11 cellular contexts compared by ENCODE assay signal in the genomic region with DNA sequence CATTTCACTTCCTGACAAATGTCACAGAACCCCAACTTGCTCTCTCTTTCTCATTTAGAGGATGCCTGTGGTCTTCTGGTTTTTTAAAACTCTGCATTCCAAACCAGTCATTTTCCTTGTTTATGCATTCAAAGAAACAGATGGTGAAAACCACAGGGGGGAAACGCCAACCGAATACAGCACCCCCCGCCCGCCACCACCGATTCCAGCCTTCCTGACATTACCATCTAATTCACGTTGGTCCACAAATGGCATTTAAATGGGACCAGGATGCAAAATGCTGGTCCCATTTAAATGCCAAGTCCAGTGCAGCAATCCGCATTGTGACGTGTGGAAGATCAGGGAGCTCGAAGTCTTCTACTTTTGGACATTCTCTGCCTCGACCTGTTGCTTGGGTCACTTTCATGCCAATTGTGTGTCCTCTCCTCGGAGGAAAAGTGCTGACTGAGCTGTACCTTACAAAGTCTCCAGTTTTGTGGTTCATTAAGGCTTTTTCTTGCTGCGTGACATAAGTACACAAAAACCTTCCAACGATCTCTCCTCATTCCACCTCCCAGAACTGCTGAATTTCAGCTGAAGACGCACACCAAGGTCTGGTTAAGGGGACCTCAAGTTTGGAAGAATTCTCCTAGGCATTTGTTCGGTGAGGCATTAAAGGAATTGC. TPM values are rescaled to one million over a fixed set of nuclear protein-coding genes. Genes with fewer than 3 reads are reported as not detected.
A peak's percentile ranks its signal among the peaks of the same experiment; 100 is the strongest.
DNase-seq lines count a peak whose midpoint lies in the region; ATAC-seq, FAIRE-seq and TF ChIP-seq lines count a peak whose summit lies in the region.
"Had no signal": no experiment of that assay in that cellular context is flagged by ENCODE, and none has a peak within 500 bp of the region (broad histone marks: within the 10 kb centered on the region; RNA-seq: fewer than 3 reads in every experiment).

No MANE protein-coding gene starts in this region.

- H3K4me1 Mint-ChIP-seq in neural progenitor cell = peaks cover 60% of the 10 kb centered on the region
- H3K4me1 Mint-ChIP-seq in stimulated activated naive B cell treated with anti-CD40 and anti-IgM and Interleukin-4, amounts not matched to agents 10 μg/mL and 1 μg/mL and 100 μg/mL, for 72 hours = peaks cover 30 to 45% of the 10 kb centered on the region in 2 donors

- no peak overlapping the region for H3K23ac ChIP-seq in H1 (ENCODE audit: insufficient read length)

- peaks cover 5% of the 10 kb centered on the region for H3K27me3 Mint-ChIP-seq in neural progenitor cell (ENCODE audit: insufficient read depth, low read depth)
- no peaks in the 10 kb centered on the region for H3K27me3 Mint-ChIP-seq in stimulated activated naive B cell treated with anti-CD40 and anti-IgM and Interleukin-4, amounts not matched to agents 10 μg/mL and 1 μg/mL and 100 μg/mL, for 72 hours

- H2BK15ac ChIP-seq in H1 (ENCODE audit: low read length) = no peak overlapping the region

- H3K14ac ChIP-seq in H1 (ENCODE audit: insufficient read length) = no peak overlapping the region

- no peak for ATAC-seq in GM18867 (IDR thresholded peaks at IDR 0.05; ENCODE audit: unreplicated experiment)
- no peak for ATAC-seq in stimulated activated naive B cell treated with anti-CD40 and anti-IgM and Interleukin-4, amounts not matched to agents 10 μg/mL and 1 μg/mL and 100 μg/mL, for 72 hours (replicated peaks)
- ATAC-seq: stimulated activated naive CD8-positive, alpha-beta T cell treated with anti-CD3 and anti-CD28 coated beads, Interleukin-15, Interleukin-2, amounts not matched to agents 100 U/mL and 50 U/mL, for 24 hours had no signal

- no peak overlapping the region for H4K91ac ChIP-seq in H1 (replicated peaks; ENCODE audit: insufficient read length, low read length)

- H2AFZ ChIP-seq in H1 (ENCODE audit: low read length) = no peak overlapping the region
- no peak overlapping the region for H2AFZ ChIP-seq in neural progenitor cell (replicated peaks)

- peak overlapping the region; percentile 90 for H3K27ac Mint-ChIP-seq in neural progenitor cell
- no peak overlapping the region for H3K27ac Mint-ChIP-seq in stimulated activated naive B cell treated with anti-CD40 and anti-IgM and Interleukin-4, amounts not matched to agents 10 μg/mL and 1 μg/mL and 100 μg/mL, for 72 hours

- no peak overlapping the region for H3K27ac ChIP-seq in H1 (ENCODE audit: low read depth, low read length)
- peak overlapping the region; percentile 84 for H3K27ac ChIP-seq in neural progenitor cell

- peaks cover 5% of the 10 kb centered on the region for H3K9me3 Mint-ChIP-seq in neural progenitor cell
- no peaks in the 10 kb centered on the region for H3K9me3 Mint-ChIP-seq in stimulated activated naive B cell treated with anti-CD40 and anti-IgM and Interleukin-4, amounts not matched to agents 10 μg/mL and 1 μg/mL and 100 μg/mL, for 72 hours

- CTCF ChIA-PET in H1 (lab: Charles Lee; ENCODE audit: partially characterized antibody) = interaction anchor here (1.1 kb wide), 1 partner anchor 24 kb away, joined by 3 read pairs; no protein-coding TSS in a partner anchor

- no peak overlapping the region for H3K4ac ChIP-seq in H1 (replicated peaks; ENCODE audit: insufficient read length, low read depth, low read length)

- no peaks in the 10 kb centered on the region for H3K23me2 ChIP-seq in H1 (ENCODE audit: low read depth, low read length)

- H3K36me3 ChIP-seq in H1 (ENCODE audit: control insufficient read depth in 2 of 4, insufficient read depth in 4 of 4, low read length in 3 of 4) (0 out of 8 replicates have a peak, but pooled peaks cover 0 to 2% (median 0%) of the 10 kb centered on the region in 4 experiments), neural progenitor cell (no peaks in the 10 kb centered on the region)

- DNase-seq in AG20443 (ENCODE audit: low spot score) (peak; percentile 84), HTR-8/SVneo (ENCODE audit: insufficient read length, low spot score) (peak; percentile 58), H1 (ENCODE audit: low read depth in 1 of 2, low spot score in 2 of 2) (no peak), neural progenitor cell (ENCODE audit: low spot score) (peak; percentile 31), OCI-M1 (lab: John Stamatoyannopoulos, UW) (no peak)
- no peak for DNase-seq in stimulated activated CD4-positive, alpha-beta T cell treated with anti-CD3 and anti-CD28 coated beads, Interleukin-4, amount 100 ng/mL, for 1 hour
- DNase-seq in stimulated activated naive B cell treated with anti-CD40 and anti-IgM and Interleukin-4, amounts not matched to agents 10 μg/mL and 1 μg/mL and 100 μg/mL, for 72 hours = no peak
- DNase-seq: stimulated activated naive CD8-positive, alpha-beta T cell treated with anti-CD3 and anti-CD28 coated beads, Interleukin-15, Interleukin-2, amounts not matched to agents 100 U/mL and 50 U/mL, for 24 hours had no signal

- H3K4me1 ChIP-seq in H1 (replicated peaks in 1 of 4; ENCODE audit: control insufficient read depth in 3 of 4, insufficient read depth in 4 of 4, low read length in 3 of 4) (peaks cover 9 to 27% (median 26%) of the 10 kb centered on the region in 4 experiments), neural progenitor cell (peaks cover 48% of the 10 kb centered on the region)

- no peaks in the 10 kb centered on the region for H3K79me2 ChIP-seq in H1 (ENCODE audit: control insufficient read depth in 1 of 2, insufficient read depth in 2 of 2, low read length in 2 of 2)
- H3K79me2 ChIP-seq in neural progenitor cell (ENCODE audit: low read depth) = no peaks in the 10 kb centered on the region

- peak overlapping the region; percentile 90 for H2BK5ac ChIP-seq in H1 (ENCODE audit: low read depth, low read length)

- H3K36me3 Mint-ChIP-seq in neural progenitor cell = peaks cover 67% of the 10 kb centered on the region
- H3K36me3 Mint-ChIP-seq in stimulated activated naive B cell treated with anti-CD40 and anti-IgM and Interleukin-4, amounts not matched to agents 10 μg/mL and 1 μg/mL and 100 μg/mL, for 72 hours = peaks cover 34 to 63% of the 10 kb centered on the region in 2 donors

- TF ChIP-seq RAD21 in H1 (IDR thresholded peaks at IDR 0.05 in 1 of 2, conservative IDR thresholded peaks at IDR 0.05 in 1 of 2; ENCODE audit: low read depth in 2 of 2, low read length in 2 of 2) = no peak

- peak overlapping the region; percentile 10 for H2BK120ac ChIP-seq in H1 (replicated peaks; ENCODE audit: low read depth, low read length)

- FAIRE-seq in HTR-8/SVneo (lab: Jason Lieb, UNC) (no peak), H1 (lab: Jason Lieb, UNC) (no peak)
- FAIRE-seq: colon, GM12891 had no signal

- no peak overlapping the region for H4K5ac ChIP-seq in H1 (ENCODE audit: insufficient read length, low read depth, low read length)

- POLR2A ChIA-PET in H1 (lab: Charles Lee; ENCODE audit: partially characterized antibody) = interaction anchor here (1.4 kb wide), 1 partner anchor 13 kb away, joined by 4 read pairs; no protein-coding TSS in a partner anchor

- H3K56ac ChIP-seq in H1 (replicated peaks; ENCODE audit: insufficient read length, low read depth, low read length) = no peak overlapping the region

- H3K18ac ChIP-seq in H1 (ENCODE audit: extremely low read depth, low read length) = 0 out of 2 replicates have a peak overlapping the region, but pooled peaks have one; percentile 4

- WGBS in H1 (ENCODE audit: extremely low coverage in 1 of 2, insufficient coverage in 1 of 2, insufficient read length in 1 of 2, insufficient replicate concordance in 2 of 2, low coverage in 1 of 2, low lambda C conversion rate in 2 of 2, missing lambda C conversion rate in 1 of 2), 2 experiments = 33% methylated on average over 15 of the region's 15 CpGs; no CpG with 5 or more reads in 1 of the 2 experiments

- H2BK12ac ChIP-seq in H1 (ENCODE audit: low read depth, low read length) = peak overlapping the region; percentile 40

- no peaks in the 10 kb centered on the region; a peak in 1 of 7 replicates for H3K27me3 ChIP-seq in H1 (replicated peaks in 1 of 4; ENCODE audit: control insufficient read depth in 3 of 4, extremely low read depth in 1 of 4, insufficient read depth in 3 of 4, low read length in 3 of 4)
- H3K27me3 ChIP-seq in neural progenitor cell = no peaks in the 10 kb centered on the region

- TF ChIP-seq POLR2A in H1 (IDR thresholded peaks at IDR 0.05; ENCODE audit: control extremely low read depth in 1 of 2, low read depth in 2 of 2, low read length in 2 of 2) = no peak

- H3K4me2 ChIP-seq in H1 (ENCODE audit: insufficient read depth in 1 of 2, low read depth in 2 of 2, low read length in 2 of 2) = peak overlapping the region; percentile 46 to 67
- peak overlapping the region; percentile 43 for H3K4me2 ChIP-seq in neural progenitor cell

- TF ChIP-seq EP300 in H1 (IDR thresholded peaks at IDR 0.05; ENCODE audit: borderline replicate concordance in 1 of 2, low read depth in 2 of 2, low read length in 2 of 2) = no peak

- peaks cover 47% of the 10 kb centered on the region for H3F3A ChIP-seq in neural progenitor cell (ENCODE audit: low read depth)

- H3K9me3 ChIP-seq in H1 (ENCODE audit: insufficient read depth in 2 of 2, low read depth in 1 of 2, low read length in 1 of 2) = no peaks in the 10 kb centered on the region
- no peaks in the 10 kb centered on the region for H3K9me3 ChIP-seq in neural progenitor cell (ENCODE audit: low read depth)

- H3K4me3 ChIP-seq in H1 (ENCODE audit: extremely low read depth in 1 of 4, insufficient read depth in 2 of 4, low read depth in 3 of 4, low read length in 4 of 4) = peak overlapping the region in 2 of 4 experiments; percentile 17 to 20; a peak in 2 of 8 replicates
- peak overlapping the region; percentile 0 for H3K4me3 ChIP-seq in neural progenitor cell

- H4K20me1 ChIP-seq in H1 (replicated peaks in 1 of 2; ENCODE audit: control insufficient read depth in 1 of 2, insufficient read depth in 2 of 2, low read length in 2 of 2) (no peaks in the 10 kb centered on the region), neural progenitor cell (ENCODE audit: low read depth) (no peaks in the 10 kb centered on the region)

- H4K8ac ChIP-seq in H1 (ENCODE audit: extremely low read depth, insufficient read depth, low read length) = no peak overlapping the region

- H3K79me1 ChIP-seq in H1 (ENCODE audit: low read depth, low read length) = no peaks in the 10 kb centered on the region

- peak overlapping the region in 1 of 4 experiments; percentile 24; a peak in 1 of 7 replicates for H3K9ac ChIP-seq in H1 (replicated peaks in 1 of 4; ENCODE audit: extremely low read depth in 1 of 4, low read depth in 3 of 4, low read length in 3 of 4)
- H3K9ac ChIP-seq in neural progenitor cell = no peak overlapping the region

- TF ChIP-seq CTCF in H1 (IDR thresholded peaks at IDR 0.05; ENCODE audit: control extremely low read depth in 1 of 3, insufficient read depth in 1 of 3, low read depth in 1 of 3, low read length in 3 of 3) (no peak), neural progenitor cell (IDR thresholded peaks at IDR 0.05) (no peak)

- H2BK20ac ChIP-seq in H1 (ENCODE audit: low read length) = peak overlapping the region; percentile 10; the same call in 1 of the 2 replicates

- peak overlapping the region; percentile 68; the same call in 1 of the 2 replicates for H2AK5ac ChIP-seq in H1 (ENCODE audit: low read depth, low read length)

- peak overlapping the region; percentile 76 for H3K4me3 Mint-ChIP-seq in neural progenitor cell
- H3K4me3 Mint-ChIP-seq in stimulated activated naive B cell treated with anti-CD40 and anti-IgM and Interleukin-4, amounts not matched to agents 10 μg/mL and 1 μg/mL and 100 μg/mL, for 72 hours = no peak overlapping the region

RNA-seq across cellular contexts. Expression of a gene that starts 35.8 kb away (rescaled TPM):
- total RNA-seq in H1 (2021; fragmentation: NEBNext Ultra II Directional; extraction: Animal tissue kit (Norgen Biotek cat#: 25700)) = 12.0 and 12.8 TPM in 2 replicates
- polyA plus RNA-seq in H1 (2011; rRNA removed) = 3.6 and 5.7 TPM in 2 replicates
- polyA plus RNA-seq in H1 (2011; cell fraction: cytosol; rRNA removed) = 5.1 TPM
- polyA plus RNA-seq in H1 (2011; cell fraction: nucleus; rRNA removed) = 6.5 TPM
- 2.8 to 5.6 TPM (median 3.9 TPM) in 4 replicates for polyA plus RNA-seq in H1 (2012, experiment 1 of 2)
- polyA plus RNA-seq in H1 (2012, experiment 2 of 2) = 1.6 TPM
- polyA plus RNA-seq in H1 (2013, experiment 1 of 2) = 4.9 TPM
- 4.8 TPM for polyA plus RNA-seq in H1 (2013, experiment 2 of 2)
- polyA minus RNA-seq in H1 (2011; rRNA and poly(A)+ RNA removed) = 10.0 and 13.9 TPM in 2 replicates
- polyA minus RNA-seq in H1 (2011; cell fraction: cytosol; rRNA and poly(A)+ RNA removed) = 5.9 TPM
- polyA minus RNA-seq in H1 (2011; cell fraction: nucleus; rRNA and poly(A)+ RNA removed) = 5.2 TPM
- 4.9 and 8.2 TPM in 2 replicates for total RNA-seq in neural progenitor cell (ENCODE audit: low replicate concordance)

Comparison
In these comparisons a context has a peak if more than half of its experiments do, and no peak if none do; other contexts are left out.
1. DNase-seq: peak in AG20443 (single experiment), HTR-8/SVneo (single experiment) and neural progenitor cell (single experiment); none in H1 (0 of 2), stimulated activated CD4-positive, alpha-beta T cell treated with anti-CD3 and anti-CD28 coated beads, Interleukin-4, amount 100 ng/mL, for 1 hour (single experiment), stimulated activated naive B cell treated with anti-CD40 and anti-IgM and Interleukin-4, amounts not matched to agents 10 μg/mL and 1 μg/mL and 100 μg/mL, for 72 hours (single experiment) and OCI-M1 (single experiment).